ENCODE assay signal across 11 cellular contexts in the genomic region with DNA sequence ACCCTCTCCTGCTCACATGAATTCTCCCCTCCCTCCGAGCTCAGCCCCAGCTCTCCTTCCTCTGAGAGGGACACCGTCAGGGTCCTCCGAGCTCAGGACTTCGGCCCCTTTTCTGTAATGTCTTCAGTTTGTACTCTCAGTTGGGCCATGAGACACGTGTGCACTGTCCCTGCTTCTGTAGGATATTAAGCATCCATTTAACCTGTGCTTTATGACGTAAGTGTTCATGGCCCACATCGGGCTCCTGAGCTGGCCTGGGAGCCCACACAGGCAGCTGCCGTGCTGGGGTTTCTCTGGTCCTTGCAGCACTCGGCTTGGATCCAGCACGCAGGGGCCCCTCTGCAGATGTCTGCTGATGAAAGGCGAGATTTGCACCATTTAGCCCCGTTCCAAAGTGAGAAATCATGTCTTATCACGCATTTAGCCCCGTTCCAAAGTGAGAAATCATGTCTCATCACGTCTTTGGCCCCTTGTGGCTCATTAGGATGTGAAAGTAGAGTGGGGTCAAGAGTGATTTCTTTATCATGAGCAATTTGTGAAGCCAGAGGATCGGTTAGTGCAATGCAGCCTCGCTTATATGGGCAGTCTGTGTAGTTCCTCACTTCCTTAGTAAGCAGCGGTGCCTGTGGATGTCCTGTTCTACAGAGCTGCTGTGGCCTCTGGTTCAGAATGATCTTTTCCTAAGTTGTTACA. TPM values are rescaled to one million over a fixed set of nuclear protein-coding genes. Genes with fewer than 3 reads are reported as not detected.
DNase-seq lines count a peak whose midpoint lies in the region; ATAC-seq, FAIRE-seq and TF ChIP-seq lines count a peak whose summit lies in the region.
"Had no signal": no experiment of that assay in that cellular context is flagged by ENCODE, and none has a peak within 500 bp of the region (broad histone marks: within the 10 kb centered on the region; RNA-seq: fewer than 3 reads in every experiment).

No MANE protein-coding gene starts in this region.

- H3K9me3 ChIP-seq in aorta (ENCODE audit: control insufficient read depth, low read length) = no peaks in the 10 kb centered on the region

- H3K36me3 ChIP-seq in H7 (replicated peaks; ENCODE audit: control insufficient read depth, insufficient read depth, low read length) = no peaks in the 10 kb centered on the region
- no peaks in the 10 kb centered on the region for H3K36me3 ChIP-seq in aorta (ENCODE audit: control insufficient read depth in 1 of 2, insufficient read depth in 2 of 2, low read length in 1 of 2)

- DNase-seq in GM12891 (ENCODE audit: insufficient read length, low spot score) = no peak
- DNase-seq in epithelial cell of esophagus (ENCODE audit: low read depth) = peak; percentile 61
- no peak for DNase-seq in AML-193 (lab: John Stamatoyannopoulos, UW)
- DNase-seq in H7 = no peak
- no peak for DNase-seq in aorta
- no peak for DNase-seq in cerebellar cortex (ENCODE audit: low spot score)
- DNase-seq: dorsolateral prefrontal cortex, NCI-H2107 had no signal

- peak; percentile 91 for FAIRE-seq in GM12891 (lab: Jason Lieb, UNC)

- no peak overlapping the region for H3K27ac ChIP-seq in aorta (ENCODE audit: low read depth in 1 of 2, low read length in 2 of 2)
- H3K27ac ChIP-seq: dorsolateral prefrontal cortex, RWPE1 had no signal

- H3K4me1 ChIP-seq in aorta (ENCODE audit: control insufficient read depth in 1 of 2, insufficient read depth in 2 of 2, low read length in 2 of 2) = no peaks in the 10 kb centered on the region

- no peaks in the 10 kb centered on the region for H3K27me3 ChIP-seq in H7 (ENCODE audit: control insufficient read depth, insufficient read depth, low read length)
- H3K27me3 ChIP-seq in aorta (ENCODE audit: control insufficient read depth in 1 of 2, insufficient read depth in 2 of 2, low read length in 1 of 2) = no peaks in the 10 kb centered on the region

- TF ChIP-seq POLR2A in GM12891 (IDR thresholded peaks at IDR 0.05; ENCODE audit: low read depth, low read length) = no peak; the same call in 1 of the 2 replicates

- intact Hi-C loops in aorta (cut with DNase I) = no loop called here

- no peak for TF ChIP-seq CTCF in epithelial cell of esophagus (IDR thresholded peaks at IDR 0.05; ENCODE audit: insufficient read depth, low read depth, low read length, missing control alignments)

- 78% methylated on average over 18 of the region's 18 CpGs for WGBS in aorta, 2 donors

- ATAC-seq in GM19395 (IDR thresholded peaks at IDR 0.05; ENCODE audit: unreplicated experiment) (peak; percentile 34), HG03066 (IDR thresholded peaks at IDR 0.05; ENCODE audit: low read depth, unreplicated experiment) (peak; percentile 29), aorta (ENCODE audit: low FRiP score) (no peak)

- H3K4me3 ChIP-seq in epithelial cell of esophagus (ENCODE audit: low read length) = no peak overlapping the region
- no peak overlapping the region for H3K4me3 ChIP-seq in H7 (ENCODE audit: insufficient read depth, low read depth, low read length)
- H3K4me3 ChIP-seq in aorta (ENCODE audit: low read length in 2 of 2) = no peak overlapping the region
- H3K4me3 ChIP-seq: dorsolateral prefrontal cortex had no signal

TF ChIP-seq in GM12891, 5 proteins besides CTCF, POLR2A, EP300 and RAD21:
- TF ChIP-seq PAX5 (IDR thresholded peaks at IDR 0.05; ENCODE audit: insufficient read depth, low read length, severe bottlenecking) = peak; percentile 7
- TF ChIP-seq POU2F2 (IDR thresholded peaks at IDR 0.05; ENCODE audit: low read depth, low read length) = no peak; the same call in 1 of the 2 replicates
- no peak; the same call in 1 of the 2 replicates for TF ChIP-seq POLR2AphosphoS5 (IDR thresholded peaks at IDR 0.05; ENCODE audit: low read depth, low read length)
- no peak for TF ChIP-seq TAF1 (IDR thresholded peaks at IDR 0.05; ENCODE audit: low read depth, low read length)
- TF ChIP-seq SPI1 (IDR thresholded peaks at IDR 0.05; ENCODE audit: low read depth, low read length) = peak; percentile 84

RNA-seq across cellular contexts. Expression of a gene that starts 25.3 kb away (rescaled TPM):
- 90.4 TPM for polyA plus RNA-seq in GM12891 (2012; ENCODE audit: low read depth, missing spikeins)
- total RNA-seq in H7 (2014; rRNA removed; shearing (Covaris generic)) = 30.7 and 42.1 TPM in 2 replicates
- total RNA-seq in aorta = 10 to 100 TPM; 56.7 to 65.8 TPM
- 10 to 100 TPM; 23.0 to 41.8 TPM for polyA plus RNA-seq in aorta
